ENCODE assay signal across 6 cellular contexts in the genomic region with DNA sequence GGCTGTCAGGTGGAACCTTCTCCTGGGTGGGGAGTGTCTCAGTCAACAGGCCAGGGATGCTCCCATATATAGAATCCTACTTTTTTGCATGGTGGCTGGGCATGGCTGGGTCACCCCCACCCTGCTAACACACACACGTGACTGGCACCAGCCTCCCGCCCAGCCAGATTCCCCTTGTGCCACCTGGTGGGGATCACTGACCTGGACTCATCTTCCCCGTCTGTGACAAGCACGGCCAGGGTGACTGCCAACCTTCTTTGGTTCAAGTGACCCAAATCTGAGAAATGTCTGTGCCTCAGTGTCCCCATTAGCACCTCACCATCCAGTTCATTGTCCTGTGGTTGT. TPM values are rescaled to one million over a fixed set of nuclear protein-coding genes. Genes with fewer than 3 reads are reported as not detected.
A peak's percentile ranks its signal among the peaks of the same experiment; 100 is the strongest.
DNase-seq lines count a peak whose midpoint lies in the region; ATAC-seq and TF ChIP-seq lines count a peak whose summit lies in the region.

No MANE protein-coding gene starts in this region.

- H3K36me3 ChIP-seq in prostate gland = no peaks in the 10 kb centered on the region

- no peak for TF ChIP-seq CTCF in coronary artery (IDR thresholded peaks at IDR 0.05)
- TF ChIP-seq CTCF in prostate gland (IDR thresholded peaks at IDR 0.05) = no peak

- peak overlapping the region; percentile 79 for H3K4me3 ChIP-seq in coronary artery
- H3K4me3 ChIP-seq in prostate gland = peak overlapping the region; percentile 68 to 77

- no peak for TF ChIP-seq POLR2A in prostate gland (IDR thresholded peaks at IDR 0.05)

- H3K36me3 Mint-ChIP-seq in activated T-cell treated with anti-CD3 and anti-CD28 coated beads, Interleukin-2, amount 50 U/mL, for 24 hours (ENCODE audit: low read depth) = peaks cover 30% of the 10 kb centered on the region

- no peaks in the 10 kb centered on the region for H3K27me3 Mint-ChIP-seq in activated T-cell treated with anti-CD3 and anti-CD28 coated beads, Interleukin-2, amount 50 U/mL, for 24 hours

- H3K4me3 Mint-ChIP-seq in activated T-cell treated with anti-CD3 and anti-CD28 coated beads, Interleukin-2, amount 50 U/mL, for 24 hours = peak overlapping the region; percentile 82

- no peaks in the 10 kb centered on the region for H3K9me3 ChIP-seq in prostate gland

- no peaks in the 10 kb centered on the region for H3K9me3 Mint-ChIP-seq in activated T-cell treated with anti-CD3 and anti-CD28 coated beads, Interleukin-2, amount 50 U/mL, for 24 hours

- intact Hi-C loops in prostate gland (cut with DNase I) = no loop called here

- ATAC-seq in GM21367 (IDR thresholded peaks at IDR 0.05; ENCODE audit: unreplicated experiment) (no peak), GM18907 (IDR thresholded peaks at IDR 0.05; ENCODE audit: unreplicated experiment) (no peak)

- peaks cover 5% of the 10 kb centered on the region for H3K4me1 ChIP-seq in prostate gland (replicated peaks)

- no peak for DNase-seq in activated T-cell treated with anti-CD3 and anti-CD28 coated beads, Interleukin-2, amount 50 U/mL, for 24 hours
- no peak for DNase-seq in activated T-cell treated with anti-CD3 and anti-CD28 coated beads, Interleukin-2, amount 50 U/mL, for 1 hour
- DNase-seq in coronary artery (ENCODE audit: low spot score) (no peak), prostate gland (ENCODE audit: low spot score) (no peak)

- H3K4me1 Mint-ChIP-seq in activated T-cell treated with anti-CD3 and anti-CD28 coated beads, Interleukin-2, amount 50 U/mL, for 24 hours (ENCODE audit: low read depth) = peaks cover 41% of the 10 kb centered on the region

- H3K27me3 ChIP-seq in prostate gland (replicated peaks; ENCODE audit: insufficient read depth) = no peaks in the 10 kb centered on the region

- H3K27ac ChIP-seq in coronary artery (peak overlapping the region; percentile 66 to 89), prostate gland (peak overlapping the region; percentile 74 to 75)

- peak overlapping the region; percentile 90 for H3K27ac Mint-ChIP-seq in activated T-cell treated with anti-CD3 and anti-CD28 coated beads, Interleukin-2, amount 50 U/mL, for 24 hours

- WGBS in prostate gland = 16% methylated on average over 4 of the region's 4 CpGs

RNA-seq across cellular contexts. Expression of gene PKN1, which starts 1.0 kb away (rescaled TPM):
- 100 to 1,000 TPM in 1 of 2 donors, 10 to 100 TPM in 1; 54.3 to 255 TPM for total RNA-seq in prostate gland

RNA-seq across cellular contexts. Expression of gene DDX39A, which starts 15.0 kb away (rescaled TPM):
- total RNA-seq in prostate gland = 100 to 1,000 TPM in 1 of 2 donors, 10 to 100 TPM in 1; 64.9 to 121 TPM

RNA-seq across cellular contexts. Expression of gene PTGER1, which starts 41.0 kb away (rescaled TPM):
- 1 to 10 TPM in 1 of 2 donors, not detected in 1; 1.0 TPM for total RNA-seq in prostate gland

RNA-seq across cellular contexts. Expression of gene ADGRE5, which starts 52.9 kb away (rescaled TPM):
- 10 to 100 TPM; 16.3 to 42.2 TPM for total RNA-seq in prostate gland
